1 cellular context compared by ENCODE assay signal in the genomic region with DNA sequence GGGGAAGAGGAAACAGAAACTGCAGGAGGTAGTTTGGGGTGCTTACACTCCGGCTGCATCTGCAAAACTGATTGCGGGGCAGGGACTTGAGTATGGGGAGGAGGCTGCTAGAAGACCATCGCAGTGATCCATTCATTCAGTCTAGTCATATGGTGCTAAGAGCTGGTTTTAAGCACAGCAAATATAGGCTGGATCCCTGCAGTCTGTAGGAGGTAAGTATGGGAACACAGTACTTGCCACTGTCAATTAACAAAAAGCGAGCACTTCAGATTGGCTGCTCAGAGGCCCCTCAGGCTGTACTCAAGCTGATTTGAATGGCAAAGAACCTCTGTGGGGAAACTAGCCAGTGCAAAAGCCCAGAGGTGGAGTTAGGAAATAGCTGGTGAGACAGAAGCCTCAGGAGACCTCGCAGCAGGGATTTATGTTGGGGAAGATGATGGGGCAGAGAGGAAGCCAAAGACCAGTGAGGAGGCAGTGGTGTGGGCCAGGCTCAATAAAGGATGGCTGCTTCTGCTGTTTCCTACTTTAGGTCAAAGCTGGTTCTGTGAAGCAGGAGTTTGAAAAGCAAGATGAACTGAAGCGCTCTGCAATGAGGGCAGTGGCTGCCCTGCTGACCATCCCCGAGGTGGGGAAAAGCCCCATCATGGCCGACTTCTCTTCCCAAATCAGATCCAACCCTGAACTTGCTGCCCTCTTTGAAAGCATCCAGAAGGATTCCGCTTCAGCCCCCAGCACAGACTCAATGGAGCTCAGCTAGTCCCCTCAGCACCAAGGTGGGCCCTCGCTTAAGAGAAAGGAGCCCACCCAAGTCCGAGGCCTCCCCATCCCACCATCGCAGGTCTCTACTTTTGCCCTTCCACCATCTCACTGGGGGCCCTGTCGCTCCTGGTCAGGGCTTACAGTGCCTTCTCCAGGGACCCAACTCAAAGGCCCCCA.
TF ChIP-seq lines count a peak whose summit lies in the region.

No MANE protein-coding gene starts in this region.

TF ChIP-seq in A549, 52 proteins besides CTCF, POLR2A, EP300 and RAD21 (continued from another document):
- TF ChIP-seq, protein P1, sequence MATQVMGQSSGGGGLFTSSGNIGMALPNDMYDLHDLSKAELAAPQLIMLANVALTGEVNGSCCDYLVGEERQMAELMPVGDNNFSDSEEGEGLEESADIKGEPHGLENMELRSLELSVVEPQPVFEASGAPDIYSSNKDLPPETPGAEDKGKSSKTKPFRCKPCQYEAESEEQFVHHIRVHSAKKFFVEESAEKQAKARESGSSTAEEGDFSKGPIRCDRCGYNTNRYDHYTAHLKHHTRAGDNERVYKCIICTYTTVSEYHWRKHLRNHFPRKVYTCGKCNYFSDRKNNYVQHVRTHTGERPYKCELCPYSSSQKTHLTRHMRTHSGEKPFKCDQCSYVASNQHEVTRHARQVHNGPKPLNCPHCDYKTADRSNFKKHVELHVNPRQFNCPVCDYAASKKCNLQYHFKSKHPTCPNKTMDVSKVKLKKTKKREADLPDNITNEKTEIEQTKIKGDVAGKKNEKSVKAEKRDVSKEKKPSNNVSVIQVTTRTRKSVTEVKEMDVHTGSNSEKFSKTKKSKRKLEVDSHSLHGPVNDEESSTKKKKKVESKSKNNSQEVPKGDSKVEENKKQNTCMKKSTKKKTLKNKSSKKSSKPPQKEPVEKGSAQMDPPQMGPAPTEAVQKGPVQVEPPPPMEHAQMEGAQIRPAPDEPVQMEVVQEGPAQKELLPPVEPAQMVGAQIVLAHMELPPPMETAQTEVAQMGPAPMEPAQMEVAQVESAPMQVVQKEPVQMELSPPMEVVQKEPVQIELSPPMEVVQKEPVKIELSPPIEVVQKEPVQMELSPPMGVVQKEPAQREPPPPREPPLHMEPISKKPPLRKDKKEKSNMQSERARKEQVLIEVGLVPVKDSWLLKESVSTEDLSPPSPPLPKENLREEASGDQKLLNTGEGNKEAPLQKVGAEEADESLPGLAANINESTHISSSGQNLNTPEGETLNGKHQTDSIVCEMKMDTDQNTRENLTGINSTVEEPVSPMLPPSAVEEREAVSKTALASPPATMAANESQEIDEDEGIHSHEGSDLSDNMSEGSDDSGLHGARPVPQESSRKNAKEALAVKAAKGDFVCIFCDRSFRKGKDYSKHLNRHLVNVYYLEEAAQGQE (IDR thresholded peaks at IDR 0.05): no peak
- TF ChIP-seq ZFP36 (IDR thresholded peaks at IDR 0.05; ENCODE audit: borderline replicate concordance, partially characterized antibody) (no peak), E2F6 (IDR thresholded peaks at IDR 0.05; ENCODE audit: borderline replicate concordance, low read depth) (no peak), PBX3 (IDR thresholded peaks at IDR 0.05) (0 out of 2 replicates have a peak, but pooled peaks have one; percentile 24), USF2 (IDR thresholded peaks at IDR 0.05) (no peak), NPAS2 (CRISPR knock-in tag; IDR thresholded peaks at IDR 0.05; ENCODE audit: borderline replicate concordance) (no peak)
TF ChIP-seq in A549: peak in this region for 2.
